ENCODE assay signal across 8 cellular contexts in the genomic region with DNA sequence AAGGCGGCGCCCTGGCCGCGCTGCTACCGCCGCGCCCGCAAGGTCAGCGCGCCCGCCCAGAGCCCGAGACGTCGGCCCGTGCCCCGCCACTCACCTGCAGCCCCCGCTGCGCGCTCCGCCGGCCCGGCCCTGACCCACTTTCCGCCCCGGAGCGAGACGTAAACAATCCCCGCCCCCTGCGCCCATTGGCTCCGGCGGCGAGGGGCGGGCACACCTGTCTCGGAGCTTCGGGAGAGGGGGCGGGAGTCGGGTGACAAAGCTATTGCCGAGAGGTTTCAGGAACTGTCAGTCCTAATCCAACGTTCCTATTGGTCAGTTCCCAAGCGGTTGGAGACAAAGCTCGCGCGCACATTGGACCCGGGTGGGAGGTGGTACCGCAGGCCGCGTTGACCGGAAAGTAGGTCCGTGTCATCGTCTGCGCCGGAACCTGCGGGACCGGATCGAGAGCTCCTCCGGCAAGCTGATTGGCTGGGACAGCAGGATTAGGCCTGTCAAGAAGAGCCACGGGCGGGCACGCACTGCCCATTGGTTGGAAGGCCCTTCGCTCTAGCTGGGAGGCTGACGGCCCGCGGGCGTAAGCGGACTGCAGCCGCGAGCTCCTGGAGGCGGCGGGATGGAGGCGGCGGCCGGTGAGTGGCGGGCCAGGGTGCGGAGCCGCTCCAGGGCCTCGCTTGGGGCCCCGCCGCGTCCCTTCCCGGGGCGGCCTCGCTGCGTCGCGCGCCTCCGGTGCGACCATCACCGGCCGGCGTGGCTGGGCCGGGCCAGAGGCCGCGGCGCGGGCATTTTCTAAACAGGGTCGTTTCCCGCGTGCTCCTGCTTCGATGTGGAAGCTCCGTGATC. TPM values are rescaled to one million over a fixed set of nuclear protein-coding genes. Genes with fewer than 3 reads are reported as not detected.
DNase-seq lines count a peak whose midpoint lies in the region; ATAC-seq and TF ChIP-seq lines count a peak whose summit lies in the region.

A gene with protein sequence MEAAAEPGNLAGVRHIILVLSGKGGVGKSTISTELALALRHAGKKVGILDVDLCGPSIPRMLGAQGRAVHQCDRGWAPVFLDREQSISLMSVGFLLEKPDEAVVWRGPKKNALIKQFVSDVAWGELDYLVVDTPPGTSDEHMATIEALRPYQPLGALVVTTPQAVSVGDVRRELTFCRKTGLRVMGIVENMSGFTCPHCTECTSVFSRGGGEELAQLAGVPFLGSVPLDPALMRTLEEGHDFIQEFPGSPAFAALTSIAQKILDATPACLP (plus strand): TSS at position 553 of the 840 bp plus-strand sequence. CDS start 61 bp downstream, at position 614.
A gene (minus strand): TSS at position 164 of the 840 bp plus-strand sequence. CDS start 1,088 bp downstream, outside the sequence.

- peak; percentile 79 for ATAC-seq in GM21619 (IDR thresholded peaks at IDR 0.05; ENCODE audit: unreplicated experiment)
- ATAC-seq in mucosa of descending colon: peak; percentile 91

- intact Hi-C loops in PC-9 (cut with micrococcal nuclease; ENCODE audit: unreplicated experiment): loop anchor here (5.0 kb wide), 2 partner anchors 160 to 370 kb away; a partner anchor contains a TSS
- intact Hi-C loops in mucosa of descending colon (cut with DNase I, micrococcal nuclease): no loop called here

- H3K4me1 ChIP-seq in PC-9 (replicated peaks; ENCODE audit: insufficient read depth): peaks cover 15% of the 10 kb centered on the region
- H3K4me1 ChIP-seq in mucosa of descending colon (ENCODE audit: low read depth): peaks cover 17% of the 10 kb centered on the region

- BruUV-seq in PC-9 (replicated peaks; lab: Mats Ljungman, UMichigan): no TSS peak

- CTCF ChIA-PET in PC-9 (lab: Charles Lee): interaction anchor here (0.6 to 1.6 kb wide), 3 partner anchors 9 to 358 kb away, joined by 6 to 9 read pairs (median 6); a partner anchor contains a TSS

- H3K36me3 ChIP-seq in PC-9 (ENCODE audit: low read depth) (0 out of 2 replicates have a peak, but pooled peaks cover 7% of the 10 kb centered on the region), mucosa of descending colon (ENCODE audit: low read depth) (peaks cover 6% of the 10 kb centered on the region)

- peak within 1 kb of the TSS; percentile 75 for H3K4me3 ChIP-seq in Jurkat, Clone E6-1 (ENCODE audit: low read length)
- H3K4me3 ChIP-seq in PC-9 (peak within 1 kb of the TSS; percentile 93), mucosa of descending colon (peak within 1 kb of the TSS; percentile 69)

- no peaks in the 10 kb centered on the region for H3K9me2 ChIP-seq in PC-9 (ENCODE audit: insufficient read depth)

- no peaks in the 10 kb centered on the region for H3K27me3 ChIP-seq in PC-9 (ENCODE audit: insufficient read depth, low read depth)

- H3K27ac ChIP-seq in PC-9 (peak within 1 kb of the TSS; percentile 50; the same call in 1 of the 2 replicates), epithelial cell of prostate (peak within 1 kb of the TSS; percentile 82)

- H3K9me3 ChIP-seq in PC-9 (ENCODE audit: insufficient read depth, low read depth): no peaks in the 10 kb centered on the region
- no peaks in the 10 kb centered on the region for H3K9me3 ChIP-seq in mucosa of descending colon

- H3K79me2 ChIP-seq in PC-9 (ENCODE audit: low read depth): peaks cover 55% of the 10 kb centered on the region

- peak within 1 kb of the TSS; percentile 91 for H3K4me2 ChIP-seq in PC-9

- H2AFZ ChIP-seq in PC-9: peak within 1 kb of the TSS; percentile 79

- POLR2A ChIA-PET in PC-9 (lab: Charles Lee; ENCODE audit: unreplicated experiment): interaction anchor here (0.5 to 1.1 kb wide), 12 partner anchors 9 to 1104 kb away, joined by 3 to 11 read pairs (median 4); a partner anchor contains a TSS

- peaks cover 44% of the 10 kb centered on the region for H4K20me1 ChIP-seq in PC-9 (ENCODE audit: insufficient read depth)

- TF ChIP-seq CTCF in PC-9 (conservative IDR thresholded peaks at IDR 0.05) (no peak), mucosa of descending colon (IDR thresholded peaks at IDR 0.05) (peak; percentile 27)

- peak; percentile 100 for DNase-seq in DMS153 (lab: John Stamatoyannopoulos, UW)
- DNase-seq in Jurkat, Clone E6-1 (ENCODE audit: low read depth, low spot score): peak; percentile 100
- DNase-seq in PC-9: peak; percentile 99 to 100
- DNase-seq in activated T-cell treated with anti-CD3 and anti-CD28 coated beads, Interleukin-2, amount 50 U/mL, for 1 hour: peak; percentile 92
- peak; percentile 100 for DNase-seq in epithelial cell of prostate (ENCODE audit: low read depth, low spot score)
- peak; percentile 99 to 100 (median 99) for DNase-seq in mucosa of descending colon
- peak; percentile 96 for DNase-seq in stimulated activated CD8-positive, alpha-beta memory T cell treated with anti-CD3 and anti-CD28 coated beads, Interleukin-4, amount 100 ng/mL, for 24 hours (ENCODE audit: low read depth)

- peaks cover 23% of the 10 kb centered on the region; the same call in 1 of the 2 replicates for H3F3A ChIP-seq in PC-9 (ENCODE audit: insufficient read depth, low read depth)

RNA-seq across cellular contexts. Expression of the first gene that starts in this region (rescaled TPM):
- polyA plus RNA-seq in Jurkat, Clone E6-1 (2012; ENCODE audit: insufficient read depth, insufficient read length): 95.9 TPM
- total RNA-seq in PC-9 (2021) (80.0 and 103 TPM in 2 replicates), mucosa of descending colon (10 to 100 TPM; 32.1 to 43.1 (median 39.3) TPM)

RNA-seq across cellular contexts. Expression of the second gene that starts in this region (rescaled TPM):
- 32.5 TPM for polyA plus RNA-seq in Jurkat, Clone E6-1 (2012; ENCODE audit: insufficient read depth, insufficient read length)
- total RNA-seq in PC-9 (2021): 58.2 and 86.6 TPM in 2 replicates
- 10 to 100 TPM; 39.7 to 56.5 (median 52.2) TPM for total RNA-seq in mucosa of descending colon

Comparison
In these comparisons a context has a peak if more than half of its experiments do, and no peak if none do; other contexts are left out.
1. Peak in every context shown above with its lines: DNase-seq, ATAC-seq, H3K4me3 ChIP-seq and H3K27ac ChIP-seq.